ENCODE assay signal across 24 cellular contexts in genomic region chr19:6714749-6715555, GRCh38. TPM values are rescaled to one million over a fixed set of nuclear protein-coding genes. Genes with fewer than 3 reads are reported as not detected.
"Had no signal": no experiment of that assay in that cellular context is flagged by ENCODE, and none has a peak within 500 bp of the region (broad histone marks: within the 10 kb centered on the region; RNA-seq: fewer than 3 reads in every experiment).

No MANE protein-coding gene starts in this region.

- H3K4me3 ChIP-seq: adrenal gland, Peyer's patch, SJSA1 had no signal

- H3K36me3 ChIP-seq: Peyer's patch, SJSA1 had no signal

- H3K4me3 Mint-ChIP-seq: activated CD8-positive, alpha-beta T cell treated with anti-CD3 and anti-CD28 coated beads, Interleukin-2, amount 10 ng/mL, durations not matched to agents 7 days and 5 days; activated naive CD8-positive, alpha-beta T cell treated with anti-CD3 and anti-CD28 coated beads, Interleukin-2, amount 10 ng/mL, durations not matched to agents 7 days and 5 days had no signal

- H3K4me1 ChIP-seq: Peyer's patch, SJSA1 had no signal

- H3K9me3 ChIP-seq: adrenal gland, Peyer's patch had no signal

- H3K27ac ChIP-seq: adrenal gland, Peyer's patch, RWPE1, SJSA1 had no signal

- H3K27me3 ChIP-seq: adrenal gland, Peyer's patch had no signal

- H3K27ac Mint-ChIP-seq: activated naive CD8-positive, alpha-beta T cell treated with anti-CD3 and anti-CD28 coated beads, Interleukin-2, amount 10 ng/mL, durations not matched to agents 7 days and 5 days had no signal

- ATAC-seq: activated CD4-positive, CD25-positive, alpha-beta regulatory T cell treated with anti-CD3 and anti-CD28 coated beads, Interleukin-2, amount 50 U/mL, for 24 hours; activated CD8-positive, alpha-beta T cell treated with anti-CD3 and anti-CD28 coated beads, Interleukin-2, amount 10 ng/mL, durations not matched to agents 7 days and 5 days; SK-N-SH treated with all-trans-retinoic acid at 6 μM for 48 hours had no signal

- DNase-seq: activated CD4-positive, alpha-beta T cell treated with anti-CD3 and anti-CD28 coated beads for 48 hours; activated CD4-positive, alpha-beta T cell treated with anti-CD3 and anti-CD28 coated beads, Interleukin-2, amount 50 U/mL, for 4 hours; activated CD8-positive, alpha-beta memory T cell treated with anti-CD3 and anti-CD28 coated beads, Interleukin-2, amount 50 U/mL, for 48 hours; activated CD8-positive, alpha-beta T cell treated with anti-CD3 and anti-CD28 coated beads, Interleukin-2, amount 10 ng/mL, durations not matched to agents 7 days and 5 days; activated naive CD4-positive, alpha-beta T cell treated with anti-CD3 and anti-CD28 coated beads, Interleukin-2, amount 50 U/mL, for 16 hours; activated naive CD8-positive, alpha-beta T cell treated with anti-CD3 and anti-CD28 coated beads, Interleukin-2, amount 10 ng/mL, durations not matched to agents 7 days and 5 days; activated T-cell treated with anti-CD3 and anti-CD28 coated beads, Interleukin-2, amount 50 U/mL, for 1 hour; adrenal gland; anterior cingulate cortex; central memory CD4-positive, alpha-beta T cell; Kasumi-1; NCI-H1105 treated with DMSO at 0.1 percent for 48 hours; NCI-H1436 treated with DMSO at 0.1 percent for 48 hours; NCI-H187; NCI-H2081; NCI-H510A treated with DMSO at 0.1 percent for 48 hours; NCI-H69; Peyer's patch; SHP77; SW 1271 had no signal

RNA-seq across cellular contexts. Expression of gene C3, which starts 5.5 kb away (rescaled TPM):
- total RNA-seq: SJSA1 had no signal

RNA-seq across cellular contexts. Expression of gene TNFSF14, which starts 45.0 kb away (rescaled TPM):
- total RNA-seq: SJSA1 had no signal

RNA-seq across cellular contexts. Expression of gene SH2D3A, which starts 52.3 kb away (rescaled TPM):
- total RNA-seq: SJSA1 had no signal
